In genomic region chr4:6268650-6269399, GRCh38 we compare ENCODE assay signal across 8 cellular contexts. TPM values are rescaled to one million over a fixed set of nuclear protein-coding genes. Genes with fewer than 3 reads are reported as not detected.
DNase-seq lines count a peak whose midpoint lies in the region; ATAC-seq and TF ChIP-seq lines count a peak whose summit lies in the region.

No MANE protein-coding gene starts in this region.

- H3K27me3 Mint-ChIP-seq in IgD-negative memory B cell, result peaks cover 9% of the 10 kb centered on the region

- peaks cover 13 to 21% (median 14%) of the 10 kb centered on the region in 3 donors for H3K4me1 Mint-ChIP-seq in IgD-negative memory B cell

- no peaks in the 10 kb centered on the region for H3K9me3 Mint-ChIP-seq in IgD-negative memory B cell

- H3K4me3 Mint-ChIP-seq in IgD-negative memory B cell, result peak overlapping the region; percentile 84 to 95 (median 91)

- peak overlapping the region; percentile 22; the same call in 1 of the 2 replicates for H3K4me3 ChIP-seq in GM08714 (ENCODE audit: low read length)
- H3K4me3 ChIP-seq in effector memory CD4-positive, alpha-beta T cell (ENCODE audit: insufficient read depth, low read depth, low read length, poor library complexity, severe bottlenecking), result peak overlapping the region; percentile 76
- H3K4me3 ChIP-seq in ovary, result peak overlapping the region; percentile 18

- H3K9me3 ChIP-seq in effector memory CD4-positive, alpha-beta T cell (ENCODE audit: control insufficient read depth, low read length), result no peaks in the 10 kb centered on the region
- H3K9me3 ChIP-seq in ovary, result no peaks in the 10 kb centered on the region

- H3K27ac ChIP-seq in effector memory CD4-positive, alpha-beta T cell (ENCODE audit: insufficient read depth, low read length, poor library complexity, severe bottlenecking), result no peak overlapping the region
- H3K27ac ChIP-seq in ovary, result peak overlapping the region in 1 of 2 donors; percentile 16

- no peak for DNase-seq in effector memory CD4-positive, alpha-beta T cell
- DNase-seq in ovary (peak in 2 of 5 donors; percentile 48 to 56), AG20443 (ENCODE audit: low spot score) (no peak), ureter (ENCODE audit: low spot score) (no peak)
- DNase-seq in activated CD4-positive, CD25-positive, alpha-beta regulatory T cell treated with anti-CD3 and anti-CD28 coated beads, Interleukin-2, amount 50 U/mL, for 72 hours, result no peak

- H3K4me1 ChIP-seq in effector memory CD4-positive, alpha-beta T cell (ENCODE audit: control insufficient read depth, insufficient read depth, low read length, poor library complexity, severe bottlenecking), result peaks cover 4% of the 10 kb centered on the region
- peaks cover 27% of the 10 kb centered on the region for H3K4me1 ChIP-seq in ovary (ENCODE audit: insufficient read depth)

- WGBS in ovary, 3 donors, result 57 to 61% (median 58%) methylated on average over 13 of the region's 13 CpGs

- TF ChIP-seq EP300 in ovary (IDR thresholded peaks at IDR 0.05), result no peak

- TF ChIP-seq CTCF in ovary (IDR thresholded peaks at IDR 0.05), result no peak

- intact Hi-C loops in ovary (cut with DNase I), result no loop called here

- no peaks in the 10 kb centered on the region for H3K36me3 Mint-ChIP-seq in IgD-negative memory B cell

- TF ChIP-seq POLR2A in ovary (IDR thresholded peaks at IDR 0.05), result no peak

- no peak for ATAC-seq in GM18870 (IDR thresholded peaks at IDR 0.05; ENCODE audit: unreplicated experiment)

- H3K27ac Mint-ChIP-seq in IgD-negative memory B cell, result peak overlapping the region; percentile 31 to 60 (median 41)

- H3K36me3 ChIP-seq in effector memory CD4-positive, alpha-beta T cell (ENCODE audit: control insufficient read depth, insufficient read depth, low read length), result no peaks in the 10 kb centered on the region
- H3K36me3 ChIP-seq in ovary, result no peaks in the 10 kb centered on the region

- no peaks in the 10 kb centered on the region for H3K27me3 ChIP-seq in effector memory CD4-positive, alpha-beta T cell (replicated peaks; ENCODE audit: control insufficient read depth, insufficient read depth, low read length, poor library complexity, severe bottlenecking)
- H3K27me3 ChIP-seq in ovary, result no peaks in the 10 kb centered on the region

RNA-seq across cellular contexts. Expression of gene WFS1, which starts 0.8 kb away (rescaled TPM):
- polyA plus RNA-seq in IgD-negative memory B cell (6.4 TPM), ovary (100 to 1,000 TPM in 1 of 2 donors, 10 to 100 TPM in 1; 33.2 to 111 TPM)
- total RNA-seq in ovary (100 to 1,000 TPM in 5 of 7 donors, 10 to 100 TPM in 2; 57.4 to 174 (median 140) TPM), ureter (68.1 TPM)

Comparison
In these comparisons a context has a peak if more than half of its experiments do, and no peak if none do; other contexts are left out.
1. H3K4me3 ChIP-seq: peak in every context shown above with its lines; median percentile 76 in effector memory CD4-positive, alpha-beta T cell; 22 in GM08714; 18 in ovary.